6 cellular contexts compared by ENCODE assay signal in genomic region chr11:503179-503981, GRCh38.
DNase-seq lines count a peak whose midpoint lies in the region; ATAC-seq lines count a peak whose summit lies in the region.

No MANE protein-coding gene starts in this region.

- peak overlapping the region; percentile 100 for H3K27ac Mint-ChIP-seq in dendritic cell treated with granulocyte-macrophage colony-stimulating factor and Interleukin-4, amounts not matched to agents 40 ng/mL and 50 ng/mL, for 4 days

- DNase-seq in MV-4-11 (lab: John Stamatoyannopoulos, UW) (peak; percentile 95), putamen (ENCODE audit: low spot score) (peak; percentile 96), DMS153 treated with DMSO at 0.1 percent for 48 hours (lab: John Stamatoyannopoulos, UW; ENCODE audit: unreplicated experiment) (no peak)
- no peak for DNase-seq in effector CD4-positive, alpha-beta T cell

- H3K4me1 Mint-ChIP-seq in dendritic cell treated with granulocyte-macrophage colony-stimulating factor and Interleukin-4, amounts not matched to agents 40 ng/mL and 50 ng/mL, for 4 days (ENCODE audit: low read depth), result peaks cover 58% of the 10 kb centered on the region

- intact Hi-C loops in dendritic cell treated with granulocyte-macrophage colony-stimulating factor and Interleukin-4, amounts not matched to agents 40 ng/mL and 50 ng/mL, for 4 days (cut with micrococcal nuclease), result loop anchor here (2.0 to 10.0 kb wide), 2 partner anchors 15 to 299 kb away; partner anchors contain the start of genes BET1L and RIC8A

- peaks cover 81% of the 10 kb centered on the region for H3K36me3 Mint-ChIP-seq in dendritic cell treated with granulocyte-macrophage colony-stimulating factor and Interleukin-4, amounts not matched to agents 40 ng/mL and 50 ng/mL, for 4 days (ENCODE audit: low read depth)

- H3K27me3 Mint-ChIP-seq in dendritic cell treated with granulocyte-macrophage colony-stimulating factor and Interleukin-4, amounts not matched to agents 40 ng/mL and 50 ng/mL, for 4 days, result no peaks in the 10 kb centered on the region

- H3K9me3 Mint-ChIP-seq in dendritic cell treated with granulocyte-macrophage colony-stimulating factor and Interleukin-4, amounts not matched to agents 40 ng/mL and 50 ng/mL, for 4 days, result no peaks in the 10 kb centered on the region

- peak overlapping the region; percentile 89 for H3K4me3 Mint-ChIP-seq in dendritic cell treated with granulocyte-macrophage colony-stimulating factor and Interleukin-4, amounts not matched to agents 40 ng/mL and 50 ng/mL, for 4 days

- no peak for ATAC-seq in GM21423 (IDR thresholded peaks at IDR 0.05; ENCODE audit: unreplicated experiment)

Comparison
In these comparisons a context has a peak if more than half of its experiments do, and no peak if none do; other contexts are left out.
1. DNase-seq: peak in MV-4-11 (single experiment) and putamen (single experiment); none in DMS153 treated with DMSO at 0.1 percent for 48 hours (single experiment) and effector CD4-positive, alpha-beta T cell (single experiment).